13 cellular contexts compared by ENCODE assay signal in the genomic region with DNA sequence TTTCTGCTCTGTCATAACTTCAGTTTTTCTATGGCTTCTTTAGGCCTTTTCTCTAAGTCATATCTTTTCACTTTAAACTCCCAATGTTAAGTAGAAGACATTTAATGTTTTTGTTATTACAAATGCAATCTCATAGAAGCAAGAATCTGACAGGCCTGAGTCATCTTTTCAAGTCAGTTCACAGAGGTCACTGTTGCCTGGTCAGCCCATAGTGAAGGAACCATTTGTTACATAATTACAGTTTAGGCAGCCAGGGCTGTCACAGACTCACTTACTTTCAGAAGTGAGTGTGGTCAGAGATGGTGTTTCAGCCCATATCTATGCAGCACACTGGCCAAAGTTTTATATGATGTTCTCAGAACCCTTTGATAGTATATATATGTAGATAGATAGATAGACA. TPM values are rescaled to one million over a fixed set of nuclear protein-coding genes. Genes with fewer than 3 reads are reported as not detected.
DNase-seq lines count a peak whose midpoint lies in the region; ATAC-seq and TF ChIP-seq lines count a peak whose summit lies in the region.
"Had no signal": no experiment of that assay in that cellular context is flagged by ENCODE, and none has a peak within 500 bp of the region (broad histone marks: within the 10 kb centered on the region; RNA-seq: fewer than 3 reads in every experiment).

No MANE protein-coding gene starts in this region.

- TF ChIP-seq CTCF in mammary epithelial cell (conservative IDR thresholded peaks at IDR 0.05 in 1 of 2, IDR thresholded peaks at IDR 0.05 in 1 of 2; ENCODE audit: extremely low read depth in 1 of 2, insufficient read depth in 1 of 2, low read depth in 1 of 2, low read length in 2 of 2), result no peak

- no peak overlapping the region for H3K18ac ChIP-seq in mesenchymal stem cell (ENCODE audit: low read depth in 1 of 2, low read length in 2 of 2)

- no peak for ATAC-seq in GM21737 (IDR thresholded peaks at IDR 0.05; ENCODE audit: unreplicated experiment)

- no peak overlapping the region for H2AK5ac ChIP-seq in mesenchymal stem cell (ENCODE audit: low read length, severe bottlenecking)

- H3K9me3 ChIP-seq in mammary epithelial cell (replicated peaks; ENCODE audit: insufficient read depth, low read length) (no peaks in the 10 kb centered on the region), mesenchymal stem cell (ENCODE audit: control insufficient read depth, low read length) (no peaks in the 10 kb centered on the region)

- no peak overlapping the region for H2BK15ac ChIP-seq in mesenchymal stem cell (ENCODE audit: low read depth, poor library complexity, severe bottlenecking)

- no peaks in the 10 kb centered on the region for H3K79me1 ChIP-seq in mesenchymal stem cell (replicated peaks; ENCODE audit: low read length, poor library complexity, severe bottlenecking)

- H3K79me2 ChIP-seq in mammary epithelial cell (ENCODE audit: insufficient read depth, low read length), result no peaks in the 10 kb centered on the region

- H3K4me2 ChIP-seq in mammary epithelial cell (ENCODE audit: insufficient read depth, low read depth, low read length) (no peak overlapping the region), mesenchymal stem cell (ENCODE audit: low read length, poor library complexity, severe bottlenecking) (no peak overlapping the region)

- no peak overlapping the region for H3K14ac ChIP-seq in mesenchymal stem cell (ENCODE audit: low read length in 2 of 2)

- no peak overlapping the region for H4K8ac ChIP-seq in mesenchymal stem cell (ENCODE audit: low read length)

- no peak overlapping the region for H2BK12ac ChIP-seq in mesenchymal stem cell (ENCODE audit: low read length in 2 of 2)

- H4K20me1 ChIP-seq in mammary epithelial cell (ENCODE audit: insufficient read depth, low read length), result no peaks in the 10 kb centered on the region

- no TSS peak for BruUV-seq in mammary epithelial cell (replicated peaks; lab: Mats Ljungman, UMichigan)

- in situ Hi-C loops in mammary epithelial cell (cut with MboI; ENCODE audit: low sequenced_read_pairs in 2 of 2), result loop anchor here (25.0 kb wide), 3 partner anchors 221 to 1371 kb away; partner anchors contain the start of gene POC1B (in 1 of the 2)

- no peak overlapping the region for H3K4ac ChIP-seq in mesenchymal stem cell (ENCODE audit: low read depth in 1 of 2, low read length in 2 of 2)

- H2AFZ ChIP-seq in mammary epithelial cell (ENCODE audit: low read depth, low read length) (no peak overlapping the region), mesenchymal stem cell (ENCODE audit: low read depth, low read length) (no peak overlapping the region)

- no peak overlapping the region for H2BK5ac ChIP-seq in mesenchymal stem cell (ENCODE audit: low read depth, low read length, poor library complexity, severe bottlenecking)

- CTCF ChIA-PET in mammary epithelial cell (lab: Charles Lee; ENCODE audit: low non-redundant PET), result no interaction called here

- no peak overlapping the region for H2BK120ac ChIP-seq in mesenchymal stem cell (ENCODE audit: low read depth, low read length)

- H3K23ac ChIP-seq in mesenchymal stem cell (ENCODE audit: low read length in 2 of 2), result no peak overlapping the region

- H3K27me3 ChIP-seq in mammary epithelial cell (ENCODE audit: insufficient read depth, low read length) (no peaks in the 10 kb centered on the region), mesenchymal stem cell (ENCODE audit: control insufficient read depth in 1 of 2, insufficient read depth in 1 of 2, low read length in 2 of 2) (no peaks in the 10 kb centered on the region)

- intact Hi-C loops in mammary epithelial cell (cut with micrococcal nuclease), result loop anchor here (2.0 to 5.0 kb wide), 2 partner anchors 56 to 214 kb away; no protein-coding TSS in a partner anchor
- intact Hi-C loops in posterior cingulate gyrus (cut with DNase I), result no loop called here

- H3K4me3 ChIP-seq in mammary epithelial cell (replicated peaks in 1 of 3; ENCODE audit: insufficient read depth in 1 of 3, low read depth in 2 of 3, low read length in 3 of 3) (no peak overlapping the region), mesenchymal stem cell (ENCODE audit: insufficient read depth in 1 of 2, low read depth in 1 of 2, low read length in 2 of 2) (no peak overlapping the region)

- dilution Hi-C loops in mammary epithelial cell (cut with HindIII; ENCODE audit: low sequenced_read_pairs), result no loop called here

- peak; percentile 56 for DNase-seq in AG20443 (ENCODE audit: low spot score)
- DNase-seq in LHCN-M2 (ENCODE audit: low read depth), result peak; percentile 90
- peak; percentile 64 for DNase-seq in mammary epithelial cell
- DNase-seq in mesenchymal stem cell, result peak; percentile 65
- DNase-seq in NCI-H128 (lab: John Stamatoyannopoulos, UW; ENCODE audit: unreplicated experiment), result no peak
- DNase-seq in posterior cingulate gyrus, result no peak
- DNase-seq in T-helper 9 cell, result no peak
- DNase-seq: GF-D8, NCI-H187 treated with DMSO at 0.1 percent for 48 hours had no signal

- H3K36me3 ChIP-seq in mammary epithelial cell (ENCODE audit: insufficient read depth, low read length) (no peaks in the 10 kb centered on the region), mesenchymal stem cell (ENCODE audit: control insufficient read depth in 1 of 2, insufficient read depth in 2 of 2, low read depth in 1 of 2, low read length in 2 of 2) (no peaks in the 10 kb centered on the region)

- H4K91ac ChIP-seq in mesenchymal stem cell (ENCODE audit: low read length), result no peak overlapping the region

- H3K9ac ChIP-seq in mammary epithelial cell (ENCODE audit: insufficient read depth, low read length) (no peak overlapping the region), mesenchymal stem cell (ENCODE audit: low read length) (peak overlapping the region; percentile 23)

- H3K4me1 ChIP-seq in mammary epithelial cell (ENCODE audit: insufficient read depth, low read length) (peaks cover 24% of the 10 kb centered on the region), mesenchymal stem cell (ENCODE audit: control insufficient read depth, insufficient read depth, low read depth, low read length) (no peaks in the 10 kb centered on the region)

- no peak overlapping the region for H3K27ac ChIP-seq in mammary epithelial cell (ENCODE audit: insufficient read depth, low read depth, low read length)
- H3K27ac ChIP-seq in mesenchymal stem cell (ENCODE audit: low read length, poor library complexity, severe bottlenecking), result no peak overlapping the region
- H3K27ac ChIP-seq: C4-2B had no signal

RNA-seq across cellular contexts. Expression of gene CCER1, which starts 46.5 kb away (rescaled TPM):
- total RNA-seq in LHCN-M2 (2014; rRNA removed) (not detected in 2 replicates), mammary epithelial cell (not detected)
- polyA plus RNA-seq in LHCN-M2 (2012), result not detected
- polyA plus RNA-seq in mammary epithelial cell, result not detected
- polyA minus RNA-seq in mammary epithelial cell, result not detected
- polyA plus RNA-seq in mesenchymal stem cell (2013, experiment 1 of 2), result not detected
- polyA plus RNA-seq in mesenchymal stem cell (2013, experiment 2 of 2), result not detected
- total RNA-seq: activated T-helper 1 cell treated with anti-CD3 and anti-CD28 coated beads, Interleukin-12 subunit alpha, Interleukin-12 subunit beta, Interleukin-2, Interleukin-4 antibody, amounts not matched to agents 30 ng/mL and 10 ng/mL and 1 ng/mL, durations not matched to agents 14 hours and 24 hours and 36 hours; cardiac septum had no signal

Comparison
In these comparisons a context has a peak if more than half of its experiments do, and no peak if none do; other contexts are left out.
1. DNase-seq: peak in AG20443 (single experiment), LHCN-M2 (single experiment), mammary epithelial cell (single experiment) and mesenchymal stem cell (single experiment); none in NCI-H128 (single experiment), posterior cingulate gyrus (0 of 10) and T-helper 9 cell (single experiment).